In the genomic region with DNA sequence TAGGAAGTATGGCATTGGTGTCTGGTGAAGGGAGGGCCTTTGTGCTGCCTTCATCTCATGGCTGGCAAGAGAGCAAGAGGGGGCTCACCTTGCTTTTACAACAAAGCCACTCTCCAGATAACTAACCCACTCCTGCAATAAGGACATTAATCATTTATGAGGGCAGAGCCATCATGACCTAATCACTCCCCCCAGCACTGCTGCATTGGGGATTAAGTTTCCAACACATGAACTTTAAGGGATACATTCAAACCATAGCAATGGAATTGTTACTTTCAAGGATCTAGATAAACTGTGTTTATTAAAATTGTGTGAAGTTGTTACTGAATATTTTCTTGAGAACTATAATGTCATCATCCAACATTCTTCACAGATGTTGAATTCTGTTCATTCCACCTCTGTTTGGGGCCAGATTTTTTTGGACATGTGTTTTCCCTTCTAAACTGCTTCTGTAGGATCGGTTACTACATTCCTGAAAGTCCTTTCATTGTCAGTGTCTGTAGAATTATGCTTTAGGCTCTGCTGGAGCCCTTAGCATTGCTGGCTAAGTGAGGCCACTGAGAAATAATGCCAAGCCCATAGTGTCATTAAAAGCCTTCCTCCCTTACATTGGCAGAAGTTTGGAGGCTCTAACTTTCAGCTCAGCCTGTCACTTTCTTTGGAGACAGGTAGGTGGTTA, we compare ENCODE assay signal across 15 cellular contexts. TPM values are rescaled to one million over a fixed set of nuclear protein-coding genes. Genes with fewer than 3 reads are reported as not detected.
DNase-seq lines count a peak whose midpoint lies in the region; ATAC-seq and TF ChIP-seq lines count a peak whose summit lies in the region.
"Had no signal": no experiment of that assay in that cellular context is flagged by ENCODE, and none has a peak within 500 bp of the region (broad histone marks: within the 10 kb centered on the region; RNA-seq: fewer than 3 reads in every experiment).

No MANE protein-coding gene starts in this region.

- H3K27ac ChIP-seq in SK-N-SH (ENCODE audit: low read depth in 2 of 2, low read length in 1 of 2) (peak overlapping the region; percentile 36 to 39; a peak in 3 of 4 replicates), sigmoid colon (peak overlapping the region; percentile 25 to 72 (median 48)), PC-3 (ENCODE audit: low read length) (no peak overlapping the region)
- H3K27ac ChIP-seq: 22Rv1 had no signal

- TF ChIP-seq CTCF in SK-N-SH (IDR thresholded peaks at IDR 0.05), result no peak
- TF ChIP-seq CTCF in fibroblast of the aortic adventitia (IDR thresholded peaks at IDR 0.05; ENCODE audit: insufficient read depth, low read length), result no peak
- TF ChIP-seq CTCF in sigmoid colon (IDR thresholded peaks at IDR 0.05), result no peak
- TF ChIP-seq CTCF in PC-3 (conservative IDR thresholded peaks at IDR 0.05; ENCODE audit: low read depth, low read length), result no peak

- H3K9me3 ChIP-seq in SK-N-SH, result no peaks in the 10 kb centered on the region
- no peaks in the 10 kb centered on the region for H3K9me3 ChIP-seq in sigmoid colon
- no peaks in the 10 kb centered on the region for H3K9me3 ChIP-seq in PC-3 (ENCODE audit: low read length)
- H3K9me3 ChIP-seq: mucosa of descending colon had no signal

- TF ChIP-seq POLR2A in sigmoid colon (IDR thresholded peaks at IDR 0.05), result no peak

- BruUV-seq in PC-3 (replicated peaks; lab: Mats Ljungman, UMichigan), result no TSS peak

- CTCF ChIA-PET in SK-N-SH (lab: Yijun Ruan, JAX), result interaction anchor here (1.3 kb wide), 1 partner anchor 48 kb away, joined by 3 read pairs; no protein-coding TSS in a partner anchor
- CTCF ChIA-PET in PC-3 (lab: Charles Lee), result no interaction called here

- H4K20me1 ChIP-seq in SK-N-SH (ENCODE audit: insufficient read depth), result peaks cover 19% of the 10 kb centered on the region
- no peaks in the 10 kb centered on the region for H4K20me1 ChIP-seq in PC-3 (ENCODE audit: low read length)

- no peak overlapping the region for H3K9ac ChIP-seq in SK-N-SH
- H3K9ac ChIP-seq in PC-3 (ENCODE audit: low read length), result no peak overlapping the region

- H3K36me3 ChIP-seq in SK-N-SH (replicated peaks in 1 of 2; ENCODE audit: control insufficient read depth in 1 of 2, insufficient read depth in 2 of 2, low read length in 1 of 2) (no peaks in the 10 kb centered on the region), sigmoid colon (no peaks in the 10 kb centered on the region), PC-3 (ENCODE audit: low read depth, low read length) (peaks cover 9% of the 10 kb centered on the region; the same call in 1 of the 2 replicates)

- H2AFZ ChIP-seq in SK-N-SH (ENCODE audit: low read depth), result no peak overlapping the region
- no peak overlapping the region for H2AFZ ChIP-seq in PC-3 (ENCODE audit: low read length)

- TF ChIP-seq EP300 in SK-N-SH (IDR thresholded peaks at IDR 0.05; ENCODE audit: borderline replicate concordance in 1 of 2, low read depth in 1 of 2, low read length in 1 of 2), result no peak
- TF ChIP-seq EP300 in sigmoid colon (IDR thresholded peaks at IDR 0.05), result no peak

- ATAC-seq in HG03095 (IDR thresholded peaks at IDR 0.05; ENCODE audit: unreplicated experiment) (no peak), PC-3 (no peak)
- ATAC-seq: activated CD4-positive, CD25-positive, alpha-beta regulatory T cell treated with anti-CD3 and anti-CD28 coated beads, Interleukin-2, amount 50 U/mL, for 24 hours; mucosa of descending colon had no signal

- DNase-seq in DMS 273 (lab: John Stamatoyannopoulos, UW; ENCODE audit: unreplicated experiment) (peak; percentile 16), DMS 273 treated with DMSO at 0.1 percent for 48 hours (lab: John Stamatoyannopoulos, UW) (no peak), SK-N-SH (no peak), fibroblast of the aortic adventitia (ENCODE audit: low read depth) (peak; percentile 91), sigmoid colon (no peak), PC-3 (no peak)
- no peak for DNase-seq in stimulated activated CD4-positive, alpha-beta T cell treated with anti-CD3 and anti-CD28 coated beads, Interleukin-12 subunit alpha, Interleukin-12 subunit beta, amount 100 ng/mL, for 4 hours
- DNase-seq: KG1; mucosa of descending colon; NCI-H2107; SIG-M5; stimulated activated CD8-positive, alpha-beta memory T cell treated with anti-CD3 and anti-CD28 coated beads, Interleukin-4, amount 100 ng/mL, for 48 hours had no signal

- intact Hi-C loops in sigmoid colon (cut with DNase I), result no loop called here
- intact Hi-C loops in PC-3 (cut with micrococcal nuclease), result no loop called here

- H3K79me2 ChIP-seq in SK-N-SH (ENCODE audit: insufficient read depth) (peaks cover 84% of the 10 kb centered on the region), PC-3 (ENCODE audit: low read length) (peaks cover 91% of the 10 kb centered on the region)

- H3K4me1 ChIP-seq in SK-N-SH (ENCODE audit: control insufficient read depth in 1 of 2, insufficient read depth in 2 of 2, low read depth in 1 of 2, low read length in 1 of 2) (peaks cover 5 to 18% of the 10 kb centered on the region in 2 experiments; a peak in 3 of 4 replicates), sigmoid colon (peaks cover 0 to 50% (median 39%) of the 10 kb centered on the region in 4 donors), PC-3 (ENCODE audit: insufficient read depth, low read length) (peaks cover 12% of the 10 kb centered on the region)

- H3K4me3 ChIP-seq in SK-N-SH (ENCODE audit: low read depth in 2 of 2, low read length in 1 of 2), result no peak overlapping the region
- no peak overlapping the region for H3K4me3 ChIP-seq in fibroblast of the aortic adventitia (ENCODE audit: low read depth, low read length)
- no peak overlapping the region for H3K4me3 ChIP-seq in sigmoid colon
- no peak overlapping the region for H3K4me3 ChIP-seq in PC-3 (ENCODE audit: low read length)
- H3K4me3 ChIP-seq: mucosa of descending colon had no signal

- H3K4me2 ChIP-seq in SK-N-SH, result 0 out of 2 replicates have a peak overlapping the region, but pooled peaks have one; percentile 10
- no peak overlapping the region for H3K4me2 ChIP-seq in PC-3 (ENCODE audit: low read length)

- H3K27me3 ChIP-seq in SK-N-SH (ENCODE audit: insufficient read depth), result no peaks in the 10 kb centered on the region
- no peaks in the 10 kb centered on the region for H3K27me3 ChIP-seq in sigmoid colon
- H3K27me3 ChIP-seq in PC-3 (ENCODE audit: low read length), result no peaks in the 10 kb centered on the region

- POLR2A ChIA-PET in SK-N-SH (lab: Yijun Ruan, JAX), result no interaction called here
- POLR2A ChIA-PET in PC-3 (lab: Charles Lee; ENCODE audit: unreplicated experiment), result no interaction called here

- H3F3A ChIP-seq in SK-N-SH (replicated peaks; ENCODE audit: insufficient read depth) (peaks cover 4% of the 10 kb centered on the region), PC-3 (ENCODE audit: low read length, unreplicated experiment) (no peaks in the 10 kb centered on the region)

- WGBS in SK-N-SH (ENCODE audit: low lambda C conversion rate), result 24% methylated on average over 1 of the region's 1 CpG
- 71 to 89% methylated on average over 1 of the region's 1 CpG for WGBS in sigmoid colon, 2 donors

- no peak for TF ChIP-seq RAD21 in SK-N-SH (IDR thresholded peaks at IDR 0.05; ENCODE audit: low read length)

- H3K9me2 ChIP-seq in SK-N-SH, result no peaks in the 10 kb centered on the region
- H3K9me2 ChIP-seq in PC-3 (replicated peaks; ENCODE audit: low read length), result no peaks in the 10 kb centered on the region

TF ChIP-seq in SK-N-SH, 30 proteins besides CTCF, POLR2A, EP300 and RAD21:
- TF ChIP-seq, protein P1, sequence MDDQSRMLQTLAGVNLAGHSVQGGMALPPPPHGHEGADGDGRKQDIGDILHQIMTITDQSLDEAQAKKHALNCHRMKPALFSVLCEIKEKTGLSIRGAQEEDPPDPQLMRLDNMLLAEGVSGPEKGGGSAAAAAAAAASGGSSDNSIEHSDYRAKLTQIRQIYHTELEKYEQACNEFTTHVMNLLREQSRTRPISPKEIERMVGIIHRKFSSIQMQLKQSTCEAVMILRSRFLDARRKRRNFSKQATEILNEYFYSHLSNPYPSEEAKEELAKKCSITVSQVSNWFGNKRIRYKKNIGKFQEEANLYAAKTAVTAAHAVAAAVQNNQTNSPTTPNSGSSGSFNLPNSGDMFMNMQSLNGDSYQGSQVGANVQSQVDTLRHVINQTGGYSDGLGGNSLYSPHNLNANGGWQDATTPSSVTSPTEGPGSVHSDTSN (IDR thresholded peaks at IDR 0.05), result peak; percentile 62
- TF ChIP-seq, protein P2, sequence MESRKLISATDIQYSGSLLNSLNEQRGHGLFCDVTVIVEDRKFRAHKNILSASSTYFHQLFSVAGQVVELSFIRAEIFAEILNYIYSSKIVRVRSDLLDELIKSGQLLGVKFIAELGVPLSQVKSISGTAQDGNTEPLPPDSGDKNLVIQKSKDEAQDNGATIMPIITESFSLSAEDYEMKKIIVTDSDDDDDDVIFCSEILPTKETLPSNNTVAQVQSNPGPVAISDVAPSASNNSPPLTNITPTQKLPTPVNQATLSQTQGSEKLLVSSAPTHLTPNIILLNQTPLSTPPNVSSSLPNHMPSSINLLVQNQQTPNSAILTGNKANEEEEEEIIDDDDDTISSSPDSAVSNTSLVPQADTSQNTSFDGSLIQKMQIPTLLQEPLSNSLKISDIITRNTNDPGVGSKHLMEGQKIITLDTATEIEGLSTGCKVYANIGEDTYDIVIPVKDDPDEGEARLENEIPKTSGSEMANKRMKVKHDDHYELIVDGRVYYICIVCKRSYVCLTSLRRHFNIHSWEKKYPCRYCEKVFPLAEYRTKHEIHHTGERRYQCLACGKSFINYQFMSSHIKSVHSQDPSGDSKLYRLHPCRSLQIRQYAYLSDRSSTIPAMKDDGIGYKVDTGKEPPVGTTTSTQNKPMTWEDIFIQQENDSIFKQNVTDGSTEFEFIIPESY (IDR thresholded peaks at IDR 0.05; ENCODE audit: borderline replicate concordance, low read depth), result no peak

RNA-seq across cellular contexts. Expression of a gene that starts 50.4 kb away (rescaled TPM):
- polyA plus RNA-seq in SK-N-SH (2012; rRNA removed) (77.7 and 86.8 TPM in 2 replicates), sigmoid colon (100 to 1,000 TPM; 103 to 305 (median 167) TPM)
- polyA plus RNA-seq in SK-N-SH (2012; cell fraction: cytosol; rRNA removed), result 88.6 and 91.1 TPM in 2 replicates
- 42.9 and 50.4 TPM in 2 replicates for polyA plus RNA-seq in SK-N-SH (2012; cell fraction: nucleus; rRNA removed)
- total RNA-seq in fibroblast of the aortic adventitia (ENCODE audit: low replicate concordance) (40.7 and 117 TPM in 2 replicates), sigmoid colon (100 to 1,000 TPM in 2 of 4 donors, 10 to 100 TPM in 2; 63.5 to 153 (median 89.0) TPM), PC-3 (2014; rRNA removed) (144 and 174 TPM in 2 replicates)

Comparison
In these comparisons a context has a peak if more than half of its experiments do, and no peak if none do; other contexts are left out.
1. DNase-seq: peak in DMS 273 (single experiment) and fibroblast of the aortic adventitia (single experiment); none in DMS 273 treated with DMSO at 0.1 percent for 48 hours (single experiment), SK-N-SH (single experiment), sigmoid colon (single experiment), PC-3 (single experiment) and stimulated activated CD4-positive, alpha-beta T cell treated with anti-CD3 and anti-CD28 coated beads, Interleukin-12 subunit alpha, Interleukin-12 subunit beta, amount 100 ng/mL, for 4 hours (single experiment).